28 cellular contexts compared by ENCODE assay signal in the genomic region with DNA sequence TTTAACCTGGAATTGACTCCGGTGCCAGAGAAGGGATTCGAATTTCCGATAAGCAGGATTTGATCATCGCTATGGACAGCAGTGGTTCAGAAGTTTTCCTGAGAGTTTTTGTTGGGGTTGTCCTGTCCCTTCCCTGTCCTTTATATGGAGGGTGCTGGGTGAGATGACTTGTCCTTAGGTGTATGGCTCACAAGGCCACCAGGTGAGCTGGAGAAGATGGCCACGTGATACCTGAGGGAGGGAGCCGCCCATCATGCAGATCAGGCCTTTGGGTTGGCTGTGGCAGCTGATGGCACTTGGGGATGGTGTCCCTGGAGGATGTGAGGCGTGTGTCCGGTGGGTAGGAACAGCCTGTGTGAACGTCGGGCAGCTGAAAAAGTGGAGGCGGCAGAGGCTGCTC.
"Had no signal": no experiment of that assay in that cellular context is flagged by ENCODE, and none has a peak within 500 bp of the region (broad histone marks: within the 10 kb centered on the region; RNA-seq: fewer than 3 reads in every experiment).

No MANE protein-coding gene starts in this region.

- H3K4me1 ChIP-seq: left lung, right atrium auricular region, right lobe of liver, suprapubic skin, tibial artery, uterus had no signal

- H3K9me3 Mint-ChIP-seq: stimulated activated naive CD8-positive, alpha-beta T cell treated with anti-CD3 and anti-CD28 coated beads, Interleukin-15, Interleukin-2, amounts not matched to agents 100 ng/mL and 50 ng/mL, for 24 hours had no signal

- H3K4me2 ChIP-seq: smooth muscle cell had no signal

- H3K4me1 Mint-ChIP-seq: neural crest cell had no signal

- H3K4me3 Mint-ChIP-seq: naive thymus-derived CD8-positive, alpha-beta T cell; nephron; neural crest cell; stimulated activated naive CD8-positive, alpha-beta T cell treated with anti-CD3 and anti-CD28 coated beads, Interleukin-15, Interleukin-2, amounts not matched to agents 100 ng/mL and 50 ng/mL, for 24 hours had no signal

- H3K36me3 ChIP-seq: left lung, lower lobe of right lung, neutrophil, ovary, right atrium auricular region, right lobe of liver, suprapubic skin, thoracic aorta, tibial artery, uterus had no signal

- H3K9me3 ChIP-seq: neutrophil, ovary, right atrium auricular region, right lobe of liver, suprapubic skin, thoracic aorta, tibial artery, uterus had no signal

- ATAC-seq: left colon; left lung; lower lobe of right lung; naive thymus-derived CD8-positive, alpha-beta T cell; right lobe of liver had no signal

- H3K27me3 ChIP-seq: left lung, neutrophil, ovary, right atrium auricular region, right lobe of liver, suprapubic skin, tibial artery, uterus had no signal

- H3K4me3 ChIP-seq: left lung, lower lobe of right lung, ovary, right atrium auricular region, right lobe of liver, smooth muscle cell, suprapubic skin, thoracic aorta, tibial artery, uterus had no signal

- H3K27ac Mint-ChIP-seq: naive thymus-derived CD8-positive, alpha-beta T cell; nephron; progenitor cell of endocrine pancreas; stimulated activated naive CD8-positive, alpha-beta T cell treated with anti-CD3 and anti-CD28 coated beads, Interleukin-15, Interleukin-2, amounts not matched to agents 100 ng/mL and 50 ng/mL, for 24 hours had no signal

- H3K27me3 Mint-ChIP-seq: naive thymus-derived CD8-positive, alpha-beta T cell; stimulated activated naive CD8-positive, alpha-beta T cell treated with anti-CD3 and anti-CD28 coated beads, Interleukin-15, Interleukin-2, amounts not matched to agents 100 ng/mL and 50 ng/mL, for 24 hours had no signal

- DNase-seq: hippocampal formation; kidney; left colon; left lung; lower lobe of right lung; mammary epithelial cell; mesenchymal stem cell; naive thymus-derived CD8-positive, alpha-beta T cell; occipital lobe; ovary; right lobe of liver; stimulated activated CD4-positive, alpha-beta T cell treated with anti-CD3 and anti-CD28 coated beads, Interleukin-12 subunit alpha, Interleukin-12 subunit beta, amount 100 ng/mL, for 4 hours; stimulated activated CD4-positive, alpha-beta T cell treated with anti-CD3 and anti-CD28 coated beads, Interleukin-15, amount 100 ng/mL, for 24 hours; stimulated activated CD4-positive, alpha-beta T cell treated with anti-CD3 and anti-CD28 coated beads, Interleukin-2, amount 100 ng/mL, for 24 hours; stimulated activated CD4-positive, alpha-beta T cell treated with anti-CD3 and anti-CD28 coated beads, Interleukin-4, amount 100 ng/mL, for 1 hour; stimulated activated naive CD4-positive, alpha-beta T cell; tibial artery; trophoblast cell; uterus had no signal

- H3K27ac ChIP-seq: left lung, lower lobe of right lung, neutrophil, ovary, right atrium auricular region, right lobe of liver, suprapubic skin, thoracic aorta, tibial artery, uterus had no signal
